ENCODE assay signal across 8 cellular contexts in genomic region chr13:94967183-94968039, GRCh38.
A peak's percentile ranks its signal among the peaks of the same experiment; 100 is the strongest.
DNase-seq lines count a peak whose midpoint lies in the region; ATAC-seq and TF ChIP-seq lines count a peak whose summit lies in the region.

No MANE protein-coding gene starts in this region.

- H3K4me1 Mint-ChIP-seq in neural crest cell, result peaks cover 44% of the 10 kb centered on the region

- peak overlapping the region; percentile 92 for H3K4me3 Mint-ChIP-seq in neural crest cell

- H3K27me3 Mint-ChIP-seq in neural crest cell (ENCODE audit: low read depth), result peaks cover 43% of the 10 kb centered on the region

- H3K27ac Mint-ChIP-seq in neural crest cell (ENCODE audit: unreplicated experiment), result no peak overlapping the region

- DNase-seq in Right ventricle myocardium superior, result peak; percentile 33
- DNase-seq in cardiac septum (ENCODE audit: low spot score), result no peak
- DNase-seq in NCI-H748 (lab: John Stamatoyannopoulos, UW; ENCODE audit: unreplicated experiment), result peak; percentile 78
- DNase-seq in epithelial cell of esophagus (ENCODE audit: low read depth), result peak; percentile 23
- DNase-seq in neural crest cell (ENCODE audit: low read depth, low spot score), result peak; percentile 43
- no peak for DNase-seq in NCI-H2029 (lab: John Stamatoyannopoulos, UW)

- intact Hi-C loops in Right ventricle myocardium superior (cut with DNase I) (no loop called here), cardiac septum (cut with DNase I) (no loop called here)

- no peaks in the 10 kb centered on the region for H3K9me3 Mint-ChIP-seq in neural crest cell

- H3K36me3 Mint-ChIP-seq in neural crest cell (ENCODE audit: low read depth), result no peaks in the 10 kb centered on the region

- H3K4me3 ChIP-seq in epithelial cell of esophagus (ENCODE audit: low read length), result peak overlapping the region; percentile 36

- ATAC-seq in Right ventricle myocardium superior (ENCODE audit: poor library complexity) (no peak), HG03280 (IDR thresholded peaks at IDR 0.05; ENCODE audit: unreplicated experiment) (no peak), HG02970 (IDR thresholded peaks at IDR 0.05; ENCODE audit: low FRiP score, unreplicated experiment) (no peak)

- TF ChIP-seq CTCF in epithelial cell of esophagus (IDR thresholded peaks at IDR 0.05; ENCODE audit: insufficient read depth, low read depth, low read length, missing control alignments), result no peak
- peak; percentile 18 for TF ChIP-seq CTCF in neural crest cell (conservative IDR thresholded peaks at IDR 0.05)

Comparison
In these comparisons a context has a peak if more than half of its experiments do, and no peak if none do; other contexts are left out.
1. DNase-seq: peak in Right ventricle myocardium superior (single experiment), NCI-H748 (single experiment), epithelial cell of esophagus (single experiment) and neural crest cell (single experiment); none in cardiac septum (single experiment) and NCI-H2029 (single experiment).